In the genomic region with DNA sequence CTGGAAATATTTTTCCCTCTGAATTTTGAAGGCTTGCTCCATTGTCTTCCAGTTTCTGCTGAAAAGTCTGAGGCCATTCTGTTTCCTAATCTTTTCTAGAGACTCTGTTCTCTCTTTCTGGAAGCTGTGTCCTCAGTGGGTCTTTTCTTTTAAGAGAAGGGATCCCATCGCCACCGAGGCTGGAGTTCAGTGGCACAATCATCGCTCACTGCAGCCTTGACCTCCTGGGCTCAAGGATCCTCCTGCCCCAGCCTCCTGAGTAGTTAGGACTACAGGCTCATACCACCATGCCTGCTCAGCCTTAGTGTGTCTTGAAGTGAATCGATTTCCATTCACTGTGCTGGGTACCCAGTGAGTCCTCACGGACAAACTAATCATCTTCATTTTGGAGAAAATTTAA, we compare ENCODE assay signal across 15 cellular contexts. TPM values are rescaled to one million over a fixed set of nuclear protein-coding genes. Genes with fewer than 3 reads are reported as not detected.
DNase-seq lines count a peak whose midpoint lies in the region; ATAC-seq and TF ChIP-seq lines count a peak whose summit lies in the region.
"Had no signal": no experiment of that assay in that cellular context is flagged by ENCODE, and none has a peak within 500 bp of the region (broad histone marks: within the 10 kb centered on the region; RNA-seq: fewer than 3 reads in every experiment).

No MANE protein-coding gene starts in this region.

- CTCF ChIA-PET in WTC11 (lab: Charles Lee), result no interaction called here

- H3K4me3 Mint-ChIP-seq in osteocyte (ENCODE audit: unreplicated experiment), result no peak overlapping the region
- H3K4me3 Mint-ChIP-seq in WTC11, result no peak overlapping the region
- H3K4me3 Mint-ChIP-seq: B cell; CD4-positive, alpha-beta T cell had no signal

- H2AFZ ChIP-seq in hepatocyte, result no peak overlapping the region

- POLR2A ChIA-PET in WTC11 (lab: Charles Lee), result interaction anchor here (0.6 kb wide), 1 partner anchor 59 kb away, joined by 3 read pairs; no protein-coding TSS in a partner anchor

- H4K20me1 ChIP-seq in hepatocyte (ENCODE audit: insufficient read depth, poor library complexity, severe bottlenecking), result no peaks in the 10 kb centered on the region

- H3K4me1 ChIP-seq in heart left ventricle (no peaks in the 10 kb centered on the region), hepatocyte (ENCODE audit: insufficient read depth) (no peaks in the 10 kb centered on the region)

- peaks cover 0 to 19% (median 3%) of the 10 kb centered on the region in 9 donors for H3K27me3 ChIP-seq in heart left ventricle
- H3K27me3 ChIP-seq in hepatocyte, result peaks cover 6% of the 10 kb centered on the region

- H3K9me3 ChIP-seq in heart left ventricle, result no peaks in the 10 kb centered on the region
- no peaks in the 10 kb centered on the region for H3K9me3 ChIP-seq in hepatocyte (ENCODE audit: low read depth)

- intact Hi-C loops in cardiac septum (cut with DNase I), result no loop called here
- intact Hi-C loops in heart left ventricle (cut with DNase I), result no loop called here

- H3K4me3 ChIP-seq in heart left ventricle (no peak overlapping the region), coronary artery (no peak overlapping the region), hepatocyte (no peak overlapping the region)
- H3K4me3 ChIP-seq: GM12878 had no signal

- no peak overlapping the region for H3K27ac Mint-ChIP-seq in osteocyte (ENCODE audit: unreplicated experiment)
- no peak overlapping the region for H3K27ac Mint-ChIP-seq in WTC11
- H3K27ac Mint-ChIP-seq: B cell; CD4-positive, alpha-beta T cell had no signal

- ATAC-seq in heart left ventricle (no peak), WTC11 (no peak)
- ATAC-seq: GM12878, HCT116 had no signal

- no peak for TF ChIP-seq POLR2A in heart left ventricle (IDR thresholded peaks at IDR 0.05)

- H3K4me2 ChIP-seq in hepatocyte, result no peak overlapping the region

- DNase-seq in cardiac septum (ENCODE audit: low spot score) (peak; percentile 17), heart left ventricle (no peak), coronary artery (ENCODE audit: low spot score) (peak; percentile 36), osteocyte (ENCODE audit: extremely low spot score, unreplicated experiment) (peak; percentile 62), WTC11 (ENCODE audit: low spot score) (no peak), hepatocyte (ENCODE audit: low spot score) (no peak)
- no peak for DNase-seq in effector CD8-positive, alpha-beta T cell (lab: John Stamatoyannopoulos, UW)
- DNase-seq: C1 segment of cervical spinal cord, Calu3, DMS 273 treated with DMSO at 0.1 percent for 48 hours had no signal

- TF ChIP-seq CTCF in heart left ventricle (IDR thresholded peaks at IDR 0.05) (no peak), coronary artery (IDR thresholded peaks at IDR 0.05) (no peak), osteocyte (IDR thresholded peaks at IDR 0.05) (no peak), WTC11 (IDR thresholded peaks at IDR 0.05) (no peak), hepatocyte (IDR thresholded peaks at IDR 0.05; ENCODE audit: poor library complexity) (no peak)

- no peaks in the 10 kb centered on the region for H3K9me2 ChIP-seq in hepatocyte (replicated peaks; ENCODE audit: insufficient read depth)

- no peaks in the 10 kb centered on the region for H3K4me1 Mint-ChIP-seq in osteocyte (ENCODE audit: unreplicated experiment)
- no peaks in the 10 kb centered on the region for H3K4me1 Mint-ChIP-seq in WTC11

- H3K27me3 Mint-ChIP-seq in osteocyte (ENCODE audit: unreplicated experiment) (peaks cover 24% of the 10 kb centered on the region), WTC11 (ENCODE audit: low read depth) (peaks cover 13% of the 10 kb centered on the region)
- H3K27me3 Mint-ChIP-seq: B cell; CD4-positive, alpha-beta T cell had no signal

- H3K36me3 Mint-ChIP-seq in osteocyte (ENCODE audit: unreplicated experiment), result no peaks in the 10 kb centered on the region
- H3K36me3 Mint-ChIP-seq in WTC11, result no peaks in the 10 kb centered on the region

- no peaks in the 10 kb centered on the region for H3K36me3 ChIP-seq in heart left ventricle
- no peaks in the 10 kb centered on the region for H3K36me3 ChIP-seq in hepatocyte (replicated peaks; ENCODE audit: insufficient read depth, low read depth)

- H3K27ac ChIP-seq in heart left ventricle (no peak overlapping the region), coronary artery (no peak overlapping the region), hepatocyte (no peak overlapping the region)
- H3K27ac ChIP-seq: HL-60 had no signal

- no peaks in the 10 kb centered on the region for H3K79me2 ChIP-seq in hepatocyte

- WGBS in heart left ventricle, 4 donors, result 88 to 89% (median 89%) methylated on average over 5 of the region's 5 CpGs
- 92% methylated on average over 5 of the region's 5 CpGs for WGBS in hepatocyte (ENCODE audit: low lambda C conversion rate, missing lambda C conversion rate)

- H3K9me3 Mint-ChIP-seq in osteocyte (ENCODE audit: unreplicated experiment), result no peaks in the 10 kb centered on the region
- peaks cover 9% of the 10 kb centered on the region for H3K9me3 Mint-ChIP-seq in WTC11
- H3K9me3 Mint-ChIP-seq: CD4-positive, alpha-beta T cell had no signal

TF ChIP-seq in WTC11, 78 proteins besides CTCF, POLR2A, EP300 and RAD21:
- TF ChIP-seq IRF2 (CRISPR knock-in tag; IDR thresholded peaks at IDR 0.05; ENCODE audit: borderline replicate concordance, low read depth) (no peak), JAZF1 (CRISPR knock-in tag; IDR thresholded peaks at IDR 0.05) (no peak)

RNA-seq across cellular contexts. Expression of a gene that starts 9.6 kb away (rescaled TPM):
- total RNA-seq in cardiac septum (2.3 TPM), heart left ventricle (1 to 10 TPM in 8 of 9 donors, under 1 TPM in 1; 0.75 to 8.0 (median 1.7) TPM), osteocyte (4.4 and 6.3 TPM in 2 replicates), WTC11 (2021) (61.9 to 69.5 TPM (median 66.6 TPM) in 3 replicates), hepatocyte (2.6 and 2.7 TPM in 2 replicates)
- polyA plus RNA-seq in heart left ventricle (1 to 10 TPM in 1 of 2 donors, under 1 TPM in 1; 0.27 to 2.8 TPM), hepatocyte (2.1 and 2.4 TPM in 2 replicates)

Comparison
In these comparisons a context has a peak if more than half of its experiments do, and no peak if none do; other contexts are left out.
1. DNase-seq: peak in cardiac septum (single experiment), coronary artery (single experiment) and osteocyte (single experiment); none in heart left ventricle (0 of 5), effector CD8-positive, alpha-beta T cell (single experiment), WTC11 (single experiment) and hepatocyte (single experiment).